In genomic region chr17:43389022-43389947, GRCh38 we compare ENCODE assay signal across 8 cellular contexts. TPM values are rescaled to one million over a fixed set of nuclear protein-coding genes. Genes with fewer than 3 reads are reported as not detected.
DNase-seq lines count a peak whose midpoint lies in the region; ATAC-seq and TF ChIP-seq lines count a peak whose summit lies in the region.

No MANE protein-coding gene starts in this region.

- H3K4me3 ChIP-seq in Jurkat, Clone E6-1 (ENCODE audit: low read length): peak overlapping the region; percentile 84
- peak overlapping the region; percentile 94 for H3K4me3 ChIP-seq in PC-9

- H3F3A ChIP-seq in PC-9 (ENCODE audit: insufficient read depth, low read depth): peaks cover 43% of the 10 kb centered on the region

- no peaks in the 10 kb centered on the region for H3K9me3 ChIP-seq in PC-9 (ENCODE audit: insufficient read depth, low read depth)

- ATAC-seq in esophagus mucosa: peak; percentile 73

- peaks cover 8% of the 10 kb centered on the region; the same call in 1 of the 2 replicates for H3K79me2 ChIP-seq in PC-9 (ENCODE audit: low read depth)

- peak overlapping the region; percentile 91 for H3K27ac ChIP-seq in PC-9

- H3K36me3 Mint-ChIP-seq in activated T-cell treated with anti-CD3 and anti-CD28 coated beads, Interleukin-2, amount 50 U/mL, for 24 hours (ENCODE audit: low read depth): peaks cover 2% of the 10 kb centered on the region

- H3K36me3 ChIP-seq in PC-9 (ENCODE audit: low read depth): no peaks in the 10 kb centered on the region

- peak overlapping the region; percentile 91 for H2AFZ ChIP-seq in PC-9

- peak overlapping the region; percentile 83 for H3K4me3 Mint-ChIP-seq in activated T-cell treated with anti-CD3 and anti-CD28 coated beads, Interleukin-2, amount 50 U/mL, for 24 hours

- peak overlapping the region; percentile 95 for H3K27ac Mint-ChIP-seq in activated T-cell treated with anti-CD3 and anti-CD28 coated beads, Interleukin-2, amount 50 U/mL, for 24 hours

- intact Hi-C loops in PC-9 (cut with micrococcal nuclease; ENCODE audit: unreplicated experiment): loop anchor here (1.0 kb wide), 2 partner anchors 28 to 94 kb away; partner anchors contain the start of gene DHX8

- POLR2A ChIA-PET in PC-9 (lab: Charles Lee; ENCODE audit: unreplicated experiment): interaction anchor here (0.5 to 1.9 kb wide), 5 partner anchors 9 to 95 kb away, joined by 3 to 71 read pairs (median 8); partner anchors contain the start of gene DHX8

- no TSS peak for BruUV-seq in PC-9 (replicated peaks; lab: Mats Ljungman, UMichigan)

- no peaks in the 10 kb centered on the region for H3K9me2 ChIP-seq in PC-9 (ENCODE audit: insufficient read depth)

- peaks cover 17% of the 10 kb centered on the region for H3K4me1 ChIP-seq in PC-9 (replicated peaks; ENCODE audit: insufficient read depth)

- DNase-seq in NCI-H510A treated with DMSO at 0.1 percent for 48 hours (lab: John Stamatoyannopoulos, UW) (peak; percentile 25), NCI-H510A (lab: John Stamatoyannopoulos, UW) (no peak), PC-9 (peak; percentile 58 to 62), myocyte (ENCODE audit: low read depth) (peak; percentile 88)
- peak; percentile 68 for DNase-seq in Jurkat, Clone E6-1 (ENCODE audit: low read depth, low spot score)
- peak; percentile 83 for DNase-seq in activated T-cell treated with anti-CD3 and anti-CD28 coated beads, Interleukin-2, amount 50 U/mL, for 24 hours
- peak; percentile 69 to 73 for DNase-seq in stimulated activated CD8-positive, alpha-beta memory T cell treated with anti-CD3 and anti-CD28 coated beads, Interleukin-7, amount 100 ng/mL, for 4 hours (ENCODE audit: low read depth in 2 of 2)

- H3K4me1 Mint-ChIP-seq in activated T-cell treated with anti-CD3 and anti-CD28 coated beads, Interleukin-2, amount 50 U/mL, for 24 hours (ENCODE audit: low read depth): peaks cover 28% of the 10 kb centered on the region

- CTCF ChIA-PET in PC-9 (lab: Charles Lee): interaction anchor here (0.6 to 1.7 kb wide), 3 partner anchors 21 to 728 kb away, joined by 3 to 12 read pairs (median 11); partner anchors contain the start of gene DHX8

- peak overlapping the region; percentile 100 for H3K4me2 ChIP-seq in PC-9

- H3K9me3 Mint-ChIP-seq in activated T-cell treated with anti-CD3 and anti-CD28 coated beads, Interleukin-2, amount 50 U/mL, for 24 hours: no peaks in the 10 kb centered on the region

- H3K27me3 Mint-ChIP-seq in activated T-cell treated with anti-CD3 and anti-CD28 coated beads, Interleukin-2, amount 50 U/mL, for 24 hours: no peaks in the 10 kb centered on the region

- TF ChIP-seq CTCF in PC-9 (conservative IDR thresholded peaks at IDR 0.05): peak; percentile 88

- H3K27me3 ChIP-seq in PC-9 (ENCODE audit: insufficient read depth, low read depth): no peaks in the 10 kb centered on the region

- no peaks in the 10 kb centered on the region for H4K20me1 ChIP-seq in PC-9 (ENCODE audit: insufficient read depth)

RNA-seq across cellular contexts. Expression of gene ARL4D, which starts 9.5 kb away (rescaled TPM):
- polyA plus RNA-seq in Jurkat, Clone E6-1 (2012; ENCODE audit: insufficient read depth, insufficient read length): 2.3 TPM
- total RNA-seq in PC-9 (2021) (8.8 and 11.6 TPM in 2 replicates), esophagus mucosa (123 TPM), myocyte (54.6 and 70.4 TPM in 2 replicates)
- 68.6 TPM for polyA plus RNA-seq in myocyte (2012)
